8 cellular contexts compared by ENCODE assay signal in genomic region chr19:40403262-40403984, GRCh38. TPM values are rescaled to one million over a fixed set of nuclear protein-coding genes. Genes with fewer than 3 reads are reported as not detected.
DNase-seq lines count a peak whose midpoint lies in the region; ATAC-seq and TF ChIP-seq lines count a peak whose summit lies in the region.

No MANE protein-coding gene starts in this region.

- H3K4me2 ChIP-seq in BLaER1 = peak overlapping the region; percentile 95
- H3K4me2 ChIP-seq in OCI-LY1 (ENCODE audit: low read length) = peak overlapping the region; percentile 93

- ATAC-seq in GM19324 (IDR thresholded peaks at IDR 0.05; ENCODE audit: low FRiP score, unreplicated experiment) = peak; percentile 72
- peak; percentile 36 for ATAC-seq in HG03565 (IDR thresholded peaks at IDR 0.05; ENCODE audit: unreplicated experiment)

- 1% methylated on average over 41 of the region's 41 CpGs for WGBS in esophagus, 2 donors

- peak overlapping the region; percentile 71 for H3K9ac ChIP-seq in BLaER1
- H3K9ac ChIP-seq in OCI-LY1 (ENCODE audit: low read length) = peak overlapping the region; percentile 61

- H4K20me1 ChIP-seq in BLaER1 (no peaks in the 10 kb centered on the region), OCI-LY1 (ENCODE audit: insufficient read depth, low read length) (no peaks in the 10 kb centered on the region)

- no peaks in the 10 kb centered on the region for H3F3A ChIP-seq in OCI-LY1 (ENCODE audit: insufficient read depth, low read length)

- H3K4me1 ChIP-seq in BLaER1 (peaks cover 29% of the 10 kb centered on the region), OCI-LY1 (ENCODE audit: insufficient read depth, low read length, severe bottlenecking) (peaks cover 19% of the 10 kb centered on the region), esophagus (ENCODE audit: control insufficient read depth in 2 of 2, insufficient read depth in 2 of 2, low read length in 1 of 2) (peaks cover 4% of the 10 kb centered on the region in 2 donors)

- no peak for TF ChIP-seq CTCF in OCI-LY1 (IDR thresholded peaks at IDR 0.05; ENCODE audit: low read length)

- H3K4me3 ChIP-seq in BLaER1 (peak overlapping the region; percentile 74), OCI-LY1 (ENCODE audit: low read depth, low read length, poor library complexity, severe bottlenecking) (peak overlapping the region; percentile 63), esophagus (ENCODE audit: low read depth in 1 of 2, low read length in 2 of 2) (peak overlapping the region; percentile 53 to 64)

- H3K27me3 ChIP-seq in BLaER1 (no peaks in the 10 kb centered on the region), OCI-LY1 (ENCODE audit: insufficient read depth, low read length) (no peaks in the 10 kb centered on the region), esophagus (ENCODE audit: control insufficient read depth in 1 of 2, insufficient read depth in 2 of 2, low read length in 2 of 2) (no peaks in the 10 kb centered on the region)

- H3K9me2 ChIP-seq in OCI-LY1 (ENCODE audit: low read depth, low read length) = no peaks in the 10 kb centered on the region

- H3K9me3 ChIP-seq in BLaER1 = no peaks in the 10 kb centered on the region
- no peaks in the 10 kb centered on the region for H3K9me3 ChIP-seq in OCI-LY1 (ENCODE audit: low read length)
- H3K9me3 ChIP-seq in esophagus (ENCODE audit: control insufficient read depth in 2 of 2, insufficient read depth in 1 of 2, low read depth in 1 of 2, low read length in 1 of 2) = no peaks in the 10 kb centered on the region

- H3K27ac ChIP-seq in BLaER1 = no peak overlapping the region
- peak overlapping the region; percentile 32 for H3K27ac ChIP-seq in OCI-LY1 (ENCODE audit: low read depth, low read length, poor library complexity, severe bottlenecking)
- H3K27ac ChIP-seq in esophagus (ENCODE audit: low read depth in 2 of 2, low read length in 1 of 2) = peak overlapping the region; percentile 64 to 85

- H2AFZ ChIP-seq in OCI-LY1 (ENCODE audit: low read length) = peak overlapping the region; percentile 96; the same call in 1 of the 2 replicates

- no peaks in the 10 kb centered on the region for H3K79me2 ChIP-seq in OCI-LY1 (ENCODE audit: insufficient read depth, low read length)

- peak; percentile 74 for DNase-seq in activated T-cell treated with anti-CD3 and anti-CD28 coated beads for 24 hours (ENCODE audit: low read depth)
- peak; percentile 82 for DNase-seq in myocyte (ENCODE audit: low read depth)
- DNase-seq in stimulated activated CD8-positive, alpha-beta memory T cell treated with anti-CD3 and anti-CD28 coated beads, Interleukin-7, amount 100 ng/mL, for 48 hours (ENCODE audit: extremely low read depth in 1 of 2, low read depth in 1 of 2) = peak; percentile 70 to 87

- H3K36me3 ChIP-seq in BLaER1 (peaks cover 6% of the 10 kb centered on the region; the same call in 1 of the 2 replicates), OCI-LY1 (ENCODE audit: insufficient read depth, low read length) (no peaks in the 10 kb centered on the region), esophagus (ENCODE audit: control insufficient read depth in 2 of 2, insufficient read depth in 2 of 2, low read length in 1 of 2) (no peaks in the 10 kb centered on the region)

RNA-seq across cellular contexts. Expression of gene PRX, which starts 9.8 kb away (rescaled TPM):
- 1 to 10 TPM; 1.0 to 1.1 TPM for polyA plus RNA-seq in esophagus
- total RNA-seq in myocyte = 2.6 and 2.8 TPM in 2 replicates
- polyA plus RNA-seq in myocyte (2012) = 3.6 TPM

RNA-seq across cellular contexts. Expression of gene HIPK4, which starts 13.4 kb away (rescaled TPM):
- under 1 TPM; 0.04 to 0.08 TPM for polyA plus RNA-seq in esophagus
- 0.05 and 0.26 TPM in 2 replicates for total RNA-seq in myocyte
- 0.59 TPM for polyA plus RNA-seq in myocyte (2012)

RNA-seq across cellular contexts. Expression of gene SERTAD1, which starts 22.4 kb away (rescaled TPM):
- polyA plus RNA-seq in esophagus = 10 to 100 TPM; 20.7 to 21.5 TPM
- total RNA-seq in myocyte = 12.9 and 23.0 TPM in 2 replicates
- 21.1 TPM for polyA plus RNA-seq in myocyte (2012)

RNA-seq across cellular contexts. Expression of gene SERTAD3, which starts 40.7 kb away (rescaled TPM):
- polyA plus RNA-seq in esophagus = 10 to 100 TPM; 12.2 to 19.1 TPM
- 28.1 and 35.2 TPM in 2 replicates for total RNA-seq in myocyte
- polyA plus RNA-seq in myocyte (2012) = 42.8 TPM

RNA-seq across cellular contexts. Expression of gene PLD3, which starts 54.9 kb away (rescaled TPM):
- 10 to 100 TPM; 46.6 to 60.1 TPM for polyA plus RNA-seq in esophagus
- total RNA-seq in myocyte = 740 and 993 TPM in 2 replicates
- polyA plus RNA-seq in myocyte (2012) = 538 TPM
